In the genomic region with DNA sequence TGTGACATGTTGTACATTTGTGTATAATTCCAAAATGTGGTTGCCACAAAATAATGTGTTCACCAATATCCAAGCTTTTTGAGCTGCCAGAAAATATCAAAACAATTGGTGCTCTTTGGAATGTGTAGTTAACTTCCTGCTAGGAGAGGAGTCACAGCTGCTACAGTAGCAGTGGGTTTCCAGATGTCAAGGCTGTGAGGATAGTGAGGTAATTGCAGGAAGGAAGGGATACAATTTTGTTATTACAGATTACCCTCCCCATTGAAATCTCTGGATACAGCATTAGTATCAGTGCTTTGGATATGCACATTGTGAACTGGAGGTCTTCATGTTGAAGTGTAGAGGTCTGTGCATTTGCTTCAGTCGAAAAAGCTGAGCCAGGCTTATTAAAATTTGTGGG, we compare ENCODE assay signal across 1 cellular context.
TF ChIP-seq lines count a peak whose summit lies in the region.

No MANE protein-coding gene starts in this region.

TF ChIP-seq in GM23338, 12 proteins besides CTCF, POLR2A, EP300 and RAD21 (continued from another document):
- TF ChIP-seq, protein P1, sequence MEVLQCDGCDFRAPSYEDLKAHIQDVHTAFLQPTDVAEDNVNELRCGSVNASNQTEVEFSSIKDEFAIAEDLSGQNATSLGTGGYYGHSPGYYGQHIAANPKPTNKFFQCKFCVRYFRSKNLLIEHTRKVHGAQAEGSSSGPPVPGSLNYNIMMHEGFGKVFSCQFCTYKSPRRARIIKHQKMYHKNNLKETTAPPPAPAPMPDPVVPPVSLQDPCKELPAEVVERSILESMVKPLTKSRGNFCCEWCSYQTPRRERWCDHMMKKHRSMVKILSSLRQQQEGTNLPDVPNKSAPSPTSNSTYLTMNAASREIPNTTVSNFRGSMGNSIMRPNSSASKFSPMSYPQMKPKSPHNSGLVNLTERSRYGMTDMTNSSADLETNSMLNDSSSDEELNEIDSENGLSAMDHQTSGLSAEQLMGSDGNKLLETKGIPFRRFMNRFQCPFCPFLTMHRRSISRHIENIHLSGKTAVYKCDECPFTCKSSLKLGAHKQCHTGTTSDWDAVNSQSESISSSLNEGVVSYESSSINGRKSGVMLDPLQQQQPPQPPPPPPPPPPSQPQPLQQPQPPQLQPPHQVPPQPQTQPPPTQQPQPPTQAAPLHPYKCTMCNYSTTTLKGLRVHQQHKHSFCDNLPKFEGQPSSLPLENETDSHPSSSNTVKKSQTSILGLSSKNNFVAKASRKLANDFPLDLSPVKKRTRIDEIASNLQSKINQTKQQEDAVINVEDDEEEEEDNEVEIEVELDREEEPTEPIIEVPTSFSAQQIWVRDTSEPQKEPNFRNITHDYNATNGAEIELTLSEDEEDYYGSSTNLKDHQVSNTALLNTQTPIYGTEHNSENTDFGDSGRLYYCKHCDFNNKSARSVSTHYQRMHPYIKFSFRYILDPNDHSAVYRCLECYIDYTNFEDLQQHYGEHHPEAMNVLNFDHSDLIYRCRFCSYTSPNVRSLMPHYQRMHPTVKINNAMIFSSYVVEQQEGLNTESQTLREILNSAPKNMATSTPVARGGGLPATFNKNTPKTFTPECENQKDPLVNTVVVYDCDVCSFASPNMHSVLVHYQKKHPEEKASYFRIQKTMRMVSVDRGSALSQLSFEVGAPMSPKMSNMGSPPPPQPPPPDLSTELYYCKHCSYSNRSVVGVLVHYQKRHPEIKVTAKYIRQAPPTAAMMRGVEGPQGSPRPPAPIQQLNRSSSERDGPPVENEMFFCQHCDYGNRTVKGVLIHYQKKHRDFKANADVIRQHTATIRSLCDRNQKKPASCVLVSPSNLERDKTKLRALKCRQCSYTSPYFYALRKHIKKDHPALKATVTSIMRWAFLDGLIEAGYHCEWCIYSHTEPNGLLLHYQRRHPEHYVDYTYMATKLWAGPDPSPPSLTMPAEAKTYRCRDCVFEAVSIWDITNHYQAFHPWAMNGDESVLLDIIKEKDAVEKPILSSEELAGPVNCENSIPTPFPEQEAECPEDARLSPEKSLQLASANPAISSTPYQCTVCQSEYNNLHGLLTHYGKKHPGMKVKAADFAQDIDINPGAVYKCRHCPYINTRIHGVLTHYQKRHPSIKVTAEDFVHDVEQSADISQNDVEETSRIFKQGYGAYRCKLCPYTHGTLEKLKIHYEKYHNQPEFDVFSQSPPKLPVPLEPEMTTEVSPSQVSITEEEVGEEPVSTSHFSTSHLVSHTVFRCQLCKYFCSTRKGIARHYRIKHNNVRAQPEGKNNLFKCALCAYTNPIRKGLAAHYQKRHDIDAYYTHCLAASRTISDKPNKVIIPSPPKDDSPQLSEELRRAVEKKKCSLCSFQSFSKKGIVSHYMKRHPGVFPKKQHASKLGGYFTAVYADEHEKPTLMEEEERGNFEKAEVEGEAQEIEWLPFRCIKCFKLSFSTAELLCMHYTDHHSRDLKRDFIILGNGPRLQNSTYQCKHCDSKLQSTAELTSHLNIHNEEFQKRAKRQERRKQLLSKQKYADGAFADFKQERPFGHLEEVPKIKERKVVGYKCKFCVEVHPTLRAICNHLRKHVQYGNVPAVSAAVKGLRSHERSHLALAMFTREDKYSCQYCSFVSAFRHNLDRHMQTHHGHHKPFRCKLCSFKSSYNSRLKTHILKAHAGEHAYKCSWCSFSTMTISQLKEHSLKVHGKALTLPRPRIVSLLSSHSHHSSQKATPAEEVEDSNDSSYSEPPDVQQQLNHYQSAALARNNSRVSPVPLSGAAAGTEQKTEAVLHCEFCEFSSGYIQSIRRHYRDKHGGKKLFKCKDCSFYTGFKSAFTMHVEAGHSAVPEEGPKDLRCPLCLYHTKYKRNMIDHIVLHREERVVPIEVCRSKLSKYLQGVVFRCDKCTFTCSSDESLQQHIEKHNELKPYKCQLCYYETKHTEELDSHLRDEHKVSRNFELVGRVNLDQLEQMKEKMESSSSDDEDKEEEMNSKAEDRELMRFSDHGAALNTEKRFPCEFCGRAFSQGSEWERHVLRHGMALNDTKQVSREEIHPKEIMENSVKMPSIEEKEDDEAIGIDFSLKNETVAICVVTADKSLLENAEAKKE (CRISPR knock-in tag; IDR thresholded peaks at IDR 0.05) = no peak
TF ChIP-seq in GM23338: peak in this region for 0.
